In genomic region chr3:46269556-46269955, GRCh38 we compare ENCODE assay signal across 30 cellular contexts. TPM values are rescaled to one million over a fixed set of nuclear protein-coding genes. Genes with fewer than 3 reads are reported as not detected.
A peak's percentile ranks its signal among the peaks of the same experiment; 100 is the strongest.
DNase-seq lines count a peak whose midpoint lies in the region; ATAC-seq, FAIRE-seq and TF ChIP-seq lines count a peak whose summit lies in the region.
"Had no signal": no experiment of that assay in that cellular context is flagged by ENCODE, and none has a peak within 500 bp of the region (broad histone marks: within the 10 kb centered on the region; RNA-seq: fewer than 3 reads in every experiment).

No MANE protein-coding gene starts in this region.

- no TSS peak for BruUV-seq in HepG2 (replicated peaks; lab: Mats Ljungman, UMichigan)

- H4K20me1 ChIP-seq in HepG2 (ENCODE audit: insufficient read depth, low read length) = no peaks in the 10 kb centered on the region

- no peak overlapping the region for H3K4me3 ChIP-seq in CD4-positive, CD25-positive, alpha-beta regulatory T cell (ENCODE audit: low read depth, low read length)
- no peak overlapping the region for H3K4me3 ChIP-seq in HepG2 (replicated peaks in 1 of 3; ENCODE audit: insufficient read depth in 1 of 3, low read depth in 2 of 3, low read length in 3 of 3)
- H3K4me3 ChIP-seq: breast epithelium, SJSA1, transverse colon had no signal

- H3K9ac ChIP-seq in HepG2 (ENCODE audit: insufficient read depth, low read depth, low read length) = no peak overlapping the region

- no peak overlapping the region for H3K4me3 Mint-ChIP-seq in CD4-positive, CD25-positive, alpha-beta regulatory T cell
- H3K4me3 Mint-ChIP-seq in effector memory CD8-positive, alpha-beta T cell = peak overlapping the region; percentile 48 to 60
- H3K4me3 Mint-ChIP-seq: CD14-positive monocyte, IgD-negative memory B cell, naive B cell had no signal

- in situ Hi-C loops in HepG2 (cut with HindIII; ENCODE audit: extremely low pct_ligation_motif_present, low pct_unique_long_range_greater_than_20kb) = no loop called here

- TF ChIP-seq POLR2A in H54 (IDR thresholded peaks at IDR 0.05; ENCODE audit: low read depth, low read length) (no peak), HepG2 (IDR thresholded peaks at IDR 0.05; ENCODE audit: insufficient read depth in 1 of 2, low read depth in 2 of 2, low read length in 2 of 2) (no peak)

- no peaks in the 10 kb centered on the region for H3K27me3 ChIP-seq in CD4-positive, CD25-positive, alpha-beta regulatory T cell (ENCODE audit: control insufficient read depth, insufficient read depth, low read length)
- H3K27me3 ChIP-seq in HepG2 (ENCODE audit: control insufficient read depth in 1 of 2, insufficient read depth in 2 of 2, low read length in 2 of 2) = peaks cover 0 to 21% of the 10 kb centered on the region in 2 experiments; a peak in 2 of 5 replicates
- H3K27me3 ChIP-seq: breast epithelium, SJSA1, transverse colon had no signal

- no peaks in the 10 kb centered on the region for H3K27me3 Mint-ChIP-seq in CD4-positive, CD25-positive, alpha-beta regulatory T cell
- no peaks in the 10 kb centered on the region for H3K27me3 Mint-ChIP-seq in effector memory CD8-positive, alpha-beta T cell

- H2AFZ ChIP-seq in HepG2 (ENCODE audit: low read length) = no peak overlapping the region

- POLR2A ChIA-PET in HepG2 (lab: Yijun Ruan, JAX) = no interaction called here

- TF ChIP-seq EP300 in HepG2 (IDR thresholded peaks at IDR 0.05; ENCODE audit: low read depth in 2 of 2, low read length in 2 of 2) (no peak), HepG2 (CRISPR knock-in tag; IDR thresholded peaks at IDR 0.05; ENCODE audit: borderline replicate concordance) (no peak)

- no peaks in the 10 kb centered on the region for H3K36me3 ChIP-seq in CD4-positive, CD25-positive, alpha-beta regulatory T cell (ENCODE audit: control insufficient read depth, insufficient read depth, low read length)
- no peaks in the 10 kb centered on the region for H3K36me3 ChIP-seq in HepG2 (replicated peaks in 1 of 2; ENCODE audit: control insufficient read depth in 1 of 2, insufficient read depth in 2 of 2, low read length in 2 of 2)
- H3K36me3 ChIP-seq: breast epithelium, SJSA1, transverse colon had no signal

- FAIRE-seq in H54 (lab: Jason Lieb, UNC) (no peak), HepG2 (lab: Jason Lieb, UNC) (no peak)
- FAIRE-seq: colon, D721Med, GM12892, keratinocyte had no signal

- peak; percentile 48 to 73 for ATAC-seq in activated CD4-positive, CD25-positive, alpha-beta regulatory T cell treated with anti-CD3 and anti-CD28 coated beads, Interleukin-2, amount 50 U/mL, for 24 hours
- peak in 1 of 2 donors; percentile 48 for ATAC-seq in CD4-positive, CD25-positive, alpha-beta regulatory T cell (ENCODE audit: low read depth in 2 of 2)
- peak; percentile 95 for ATAC-seq in effector memory CD8-positive, alpha-beta T cell (replicated peaks)
- no peak for ATAC-seq in HepG2
- ATAC-seq: left ventricle myocardium superior had no signal

- no peaks in the 10 kb centered on the region for H3K9me3 ChIP-seq in CD4-positive, CD25-positive, alpha-beta regulatory T cell (ENCODE audit: control insufficient read depth in 2 of 2, low read length in 2 of 2)
- no peaks in the 10 kb centered on the region for H3K9me3 ChIP-seq in HepG2 (ENCODE audit: low read length)
- H3K9me3 ChIP-seq: breast epithelium, SJSA1, transverse colon had no signal

- H3K9me3 Mint-ChIP-seq in CD4-positive, CD25-positive, alpha-beta regulatory T cell = peaks cover 0 to 4% (median 0%) of the 10 kb centered on the region in 7 donors
- H3K9me3 Mint-ChIP-seq in effector memory CD8-positive, alpha-beta T cell = no peaks in the 10 kb centered on the region
- H3K9me3 Mint-ChIP-seq: naive B cell had no signal

- no peaks in the 10 kb centered on the region for H3K36me3 Mint-ChIP-seq in CD4-positive, CD25-positive, alpha-beta regulatory T cell
- H3K36me3 Mint-ChIP-seq in effector memory CD8-positive, alpha-beta T cell (ENCODE audit: insufficient read depth) = no peaks in the 10 kb centered on the region
- H3K36me3 Mint-ChIP-seq: CD14-positive monocyte, IgD-negative memory B cell had no signal

- intact Hi-C loops in HepG2 (cut with micrococcal nuclease; ENCODE audit: unreplicated experiment) = no loop called here

- TF ChIP-seq RAD21 in HepG2 (CRISPR knock-in tag; IDR thresholded peaks at IDR 0.05) = no peak

- no peak overlapping the region for H3K27ac ChIP-seq in CD4-positive, CD25-positive, alpha-beta regulatory T cell (ENCODE audit: insufficient read depth, low read length, poor library complexity, severe bottlenecking)
- H3K27ac ChIP-seq in HepG2 (ENCODE audit: extremely low read length, insufficient read depth, low read length) = no peak overlapping the region
- H3K27ac ChIP-seq: breast epithelium, epithelial cell of prostate, SJSA1, transverse colon had no signal

- no peak for TF ChIP-seq CTCF in HepG2 (CRISPR knock-in tag; IDR thresholded peaks at IDR 0.05)

- H3K4me1 Mint-ChIP-seq in CD4-positive, CD25-positive, alpha-beta regulatory T cell = peaks cover 7 to 23% (median 13%) of the 10 kb centered on the region in 4 donors
- peaks cover 32 to 35% of the 10 kb centered on the region in 2 donors for H3K4me1 Mint-ChIP-seq in effector memory CD8-positive, alpha-beta T cell (ENCODE audit: low read depth in 2 of 2)

- H3K27ac Mint-ChIP-seq in CD4-positive, CD25-positive, alpha-beta regulatory T cell = peak overlapping the region in 2 of 3 donors; percentile 32 to 34
- peak overlapping the region; percentile 57 to 90 for H3K27ac Mint-ChIP-seq in effector memory CD8-positive, alpha-beta T cell

- DNase-seq in activated CD4-positive, CD25-positive, alpha-beta regulatory T cell (lab: John Stamatoyannopoulos, UW) = no peak
- peak in 1 of 3 donors; percentile 67 for DNase-seq in CD4-positive, CD25-positive, alpha-beta regulatory T cell
- DNase-seq in MV-4-11 (lab: John Stamatoyannopoulos, UW) (peak; percentile 9), H54 (ENCODE audit: insufficient read length, low spot score) (no peak), pons (ENCODE audit: low spot score) (no peak), HepG2 (ENCODE audit: low spot score) (no peak)
- no peak for DNase-seq in effector memory CD8-positive, alpha-beta T cell
- DNase-seq: 8988T; activated CD4-positive, alpha-beta T cell treated with anti-CD3 and anti-CD28 coated beads for 4 hours; effector CD4-positive, alpha-beta T cell; glutamatergic neuron; left ventricle myocardium superior; naive B cell; NCI-H1092 treated with DMSO at 0.1 percent for 48 hours; NCI-H187 treated with DMSO at 0.1 percent for 48 hours; NCI-H526 treated with DMSO at 0.1 percent for 48 hours; transverse colon had no signal

- H3K4me2 ChIP-seq in HepG2 (ENCODE audit: low read depth, low read length) = no peak overlapping the region

- H3K79me2 ChIP-seq in HepG2 (ENCODE audit: insufficient read depth, low read length) = no peaks in the 10 kb centered on the region

- WGBS in HepG2 (ENCODE audit: low lambda C conversion rate) = 5% methylated on average over 2 of the region's 2 CpGs

- CTCF ChIA-PET in HepG2 (lab: Yijun Ruan, JAX; ENCODE audit: low intra/inter-chr PET ratio, low total read pairs) = no interaction called here

- H3K4me1 ChIP-seq in CD4-positive, CD25-positive, alpha-beta regulatory T cell (ENCODE audit: control insufficient read depth, insufficient read depth, low read length, poor library complexity, severe bottlenecking) = peaks cover 12% of the 10 kb centered on the region
- H3K4me1 ChIP-seq in HepG2 (ENCODE audit: insufficient read depth, low read length) = no peaks in the 10 kb centered on the region
- H3K4me1 ChIP-seq: breast epithelium, transverse colon had no signal

TF ChIP-seq in HepG2, 621 proteins besides CTCF, POLR2A, EP300 and RAD21:
- no peak for TF ChIP-seq TEF (CRISPR knock-in tag; IDR thresholded peaks at IDR 0.05)
- TF ChIP-seq FOXK1 (CRISPR knock-in tag; IDR thresholded peaks at IDR 0.05; ENCODE audit: borderline replicate concordance, low read depth) = no peak
- TF ChIP-seq RNF2 (conservative IDR thresholded peaks at IDR 0.05; ENCODE audit: low read depth) = no peak
- TF ChIP-seq KDM2A (CRISPR knock-in tag; IDR thresholded peaks at IDR 0.05; ENCODE audit: borderline replicate concordance, low read depth) = no peak
- no peak for TF ChIP-seq ESRRA (CRISPR knock-in tag; IDR thresholded peaks at IDR 0.05; ENCODE audit: low read depth)
- no peak for TF ChIP-seq THYN1 (CRISPR knock-in tag; IDR thresholded peaks at IDR 0.05; ENCODE audit: borderline replicate concordance, low read depth)

RNA-seq across cellular contexts. Expression of gene CCR3, which starts 27.3 kb away (rescaled TPM):
- total RNA-seq in CD4-positive, CD25-positive, alpha-beta regulatory T cell = 6.0 TPM
- polyA plus RNA-seq in CD4-positive, CD25-positive, alpha-beta regulatory T cell = 10 to 100 TPM; 14.4 to 43.9 (median 17.0) TPM
- not detected in 2 replicates for total RNA-seq in HepG2 (2016; rRNA removed; fragmentation: Illumina TruSeq; extraction: Trizol)
- not detected in 2 replicates for total RNA-seq in HepG2 (2016; cell fraction: cytosol; rRNA removed; fragmentation: Illumina TruSeq; extraction: Trizol; ENCODE audit: low read depth)
- total RNA-seq in HepG2 (2016; cell fraction: insoluble cytoplasmic fraction; rRNA removed; fragmentation: Illumina TruSeq; extraction: Trizol) = not detected in 2 replicates
- total RNA-seq in HepG2 (2016; cell fraction: membrane; rRNA removed; fragmentation: Illumina TruSeq; extraction: Trizol) = not detected in 2 replicates
- total RNA-seq in HepG2 (2016; cell fraction: nucleus; rRNA removed; fragmentation: Illumina TruSeq; extraction: Trizol) = not detected in 2 replicates
- not detected in 2 replicates for polyA plus RNA-seq in HepG2 (2011; rRNA removed)
- polyA plus RNA-seq in HepG2 (2011; cell fraction: cytosol; rRNA removed) = not detected in 2 replicates
- not detected in 2 replicates for polyA plus RNA-seq in HepG2 (2011; cell fraction: nucleus; rRNA removed)
- polyA plus RNA-seq in HepG2 (2012) = not detected in 2 replicates
- not detected in 2 replicates for polyA plus RNA-seq in HepG2 (2016; cell fraction: cytosol; fragmentation: Illumina TruSeq; extraction: Trizol; ENCODE audit: low read depth)
- not detected in 2 replicates for polyA plus RNA-seq in HepG2 (2016; cell fraction: insoluble cytoplasmic fraction; fragmentation: Illumina TruSeq; extraction: Trizol; ENCODE audit: low read depth)
- polyA plus RNA-seq in HepG2 (2016; cell fraction: membrane; fragmentation: Illumina TruSeq; extraction: Trizol; ENCODE audit: low read depth) = not detected in 2 replicates
- not detected in 2 replicates for polyA plus RNA-seq in HepG2 (2016; cell fraction: nucleus; fragmentation: Illumina TruSeq; extraction: Trizol; ENCODE audit: insufficient read depth, low read depth)
- polyA minus RNA-seq in HepG2 (2011; rRNA and poly(A)+ RNA removed; ENCODE audit: low replicate concordance) = not detected in 2 replicates
- not detected in 2 replicates for polyA minus RNA-seq in HepG2 (2011; cell fraction: cytosol; rRNA and poly(A)+ RNA removed)
- polyA minus RNA-seq in HepG2 (2011; cell fraction: nucleus; rRNA and poly(A)+ RNA removed) = not detected in 2 replicates
- total RNA-seq: breast epithelium, left ventricle myocardium superior, mesenteric fat pad, renal cortical epithelial cell, skeletal muscle tissue, transverse colon had no signal

Comparison
In these comparisons a context has a peak if more than half of its experiments do, and no peak if none do; other contexts are left out.
1. H3K4me3 Mint-ChIP-seq: peak in effector memory CD8-positive, alpha-beta T cell (2 of 2); none in CD4-positive, CD25-positive, alpha-beta regulatory T cell (0 of 4).